In genomic region chr2:237955640-237956401, GRCh38 we compare ENCODE assay signal across 9 cellular contexts. TPM values are rescaled to one million over a fixed set of nuclear protein-coding genes. Genes with fewer than 3 reads are reported as not detected.
DNase-seq lines count a peak whose midpoint lies in the region; ATAC-seq and TF ChIP-seq lines count a peak whose summit lies in the region.
"Had no signal": no experiment of that assay in that cellular context is flagged by ENCODE, and none has a peak within 500 bp of the region (broad histone marks: within the 10 kb centered on the region; RNA-seq: fewer than 3 reads in every experiment).

No MANE protein-coding gene starts in this region.

- H3K36me3 ChIP-seq in heart right ventricle (no peaks in the 10 kb centered on the region), psoas muscle (ENCODE audit: insufficient read depth in 1 of 2, low read depth in 1 of 2) (no peaks in the 10 kb centered on the region), thyroid gland (no peaks in the 10 kb centered on the region)
- H3K36me3 ChIP-seq: MG63 had no signal

- peak overlapping the region; percentile 14 to 51 (median 40) for H3K4me3 ChIP-seq in heart right ventricle
- H3K4me3 ChIP-seq in psoas muscle, result peak overlapping the region; percentile 59
- H3K4me3 ChIP-seq in thyroid gland (replicated peaks in 1 of 3), result no peak overlapping the region
- H3K4me3 ChIP-seq: MG63 had no signal

- H3K27me3 ChIP-seq in heart right ventricle (peaks cover 0 to 36% (median 26%) of the 10 kb centered on the region in 7 donors), psoas muscle (ENCODE audit: insufficient read depth in 3 of 3, low read length in 2 of 3) (peaks cover 0 to 20% (median 1%) of the 10 kb centered on the region in 3 donors), thyroid gland (peaks cover 12% of the 10 kb centered on the region)
- H3K27me3 ChIP-seq: MG63 had no signal

- H3K36me3 Mint-ChIP-seq in activated CD8-positive, alpha-beta T cell treated with anti-CD3 and anti-CD28 coated beads for 36 hours (ENCODE audit: low read depth), result no peaks in the 10 kb centered on the region

- no peaks in the 10 kb centered on the region for H3K9me3 Mint-ChIP-seq in activated CD8-positive, alpha-beta T cell treated with anti-CD3 and anti-CD28 coated beads for 36 hours

- H3K4me1 ChIP-seq in heart right ventricle (peaks cover 0 to 11% (median 7%) of the 10 kb centered on the region in 9 donors), psoas muscle (peaks cover 5% of the 10 kb centered on the region), thyroid gland (peaks cover 4 to 10% of the 10 kb centered on the region in 2 donors)

- H3K9me3 ChIP-seq in heart right ventricle (no peaks in the 10 kb centered on the region), psoas muscle (no peaks in the 10 kb centered on the region), thyroid gland (no peaks in the 10 kb centered on the region)
- H3K9me3 ChIP-seq: MG63 had no signal

- intact Hi-C loops in activated CD8-positive, alpha-beta T cell treated with anti-CD3 and anti-CD28 coated beads for 36 hours (cut with micrococcal nuclease), result no loop called here
- intact Hi-C loops in heart right ventricle (cut with DNase I), result loop anchor here in 1 of 10 donors (10.0 kb wide), 1 partner anchor 101 kb away; the partner anchor contains the start of gene RAMP1
- intact Hi-C loops in psoas muscle (cut with DNase I), result no loop called here
- intact Hi-C loops in thyroid gland (cut with DNase I), result no loop called here

- H3K27ac ChIP-seq in heart right ventricle (no peak overlapping the region), psoas muscle (no peak overlapping the region), thyroid gland (no peak overlapping the region)

- peaks cover 21% of the 10 kb centered on the region for H3K27me3 Mint-ChIP-seq in activated CD8-positive, alpha-beta T cell treated with anti-CD3 and anti-CD28 coated beads for 36 hours

- no peak for TF ChIP-seq POLR2A in thyroid gland (IDR thresholded peaks at IDR 0.05)

- DNase-seq in ELF-1 (ENCODE audit: low read depth, low spot score) (peak; percentile 13), heart right ventricle (no peak), psoas muscle (no peak), NCI-H82 treated with DMSO at 0.1 percent for 48 hours (lab: John Stamatoyannopoulos, UW; ENCODE audit: unreplicated experiment) (no peak), thyroid gland (no peak), HuH-7 (ENCODE audit: low spot score) (no peak), RKO (ENCODE audit: low spot score) (no peak)
- DNase-seq in activated CD8-positive, alpha-beta T cell treated with anti-CD3 and anti-CD28 coated beads for 36 hours, result peak; percentile 30
- DNase-seq: MG63 had no signal

- POLR2A ChIA-PET in activated CD8-positive, alpha-beta T cell treated with anti-CD3 and anti-CD28 coated beads for 36 hours (lab: Charles Lee), result interaction anchor here (0.8 kb wide), 1 partner anchor 9 kb away, joined by 3 read pairs; no protein-coding TSS in a partner anchor

- WGBS in heart right ventricle, 2 donors, result 10 to 14% methylated on average over 64 of the region's 64 CpGs
- WGBS in psoas muscle, 3 donors, result 6 to 9% (median 8%) methylated on average over 45 to 64 of the region's 64 CpGs
- 9 to 43% methylated on average over 5 to 15 of the region's 64 CpGs for WGBS in thyroid gland, 2 donors

- H3K27ac Mint-ChIP-seq in activated CD8-positive, alpha-beta T cell treated with anti-CD3 and anti-CD28 coated beads for 36 hours, result no peak overlapping the region

- ATAC-seq in activated CD8-positive, alpha-beta T cell treated with anti-CD3 and anti-CD28 coated beads for 36 hours, result peak; percentile 72
- ATAC-seq in heart right ventricle (peak in 5 of 8 donors; percentile 20 to 56 (median 37)), psoas muscle (peak; percentile 38 to 63 (median 52))

- TF ChIP-seq CTCF in activated CD8-positive, alpha-beta T cell treated with anti-CD3 and anti-CD28 coated beads for 36 hours (IDR thresholded peaks at IDR 0.05), result no peak
- TF ChIP-seq CTCF in heart right ventricle (IDR thresholded peaks at IDR 0.05), result no peak
- TF ChIP-seq CTCF in psoas muscle (IDR thresholded peaks at IDR 0.05), result no peak
- no peak for TF ChIP-seq CTCF in thyroid gland (IDR thresholded peaks at IDR 0.05)

- H3K4me1 Mint-ChIP-seq in activated CD8-positive, alpha-beta T cell treated with anti-CD3 and anti-CD28 coated beads for 36 hours (ENCODE audit: low read depth), result peaks cover 10% of the 10 kb centered on the region

- CTCF ChIA-PET in activated CD8-positive, alpha-beta T cell treated with anti-CD3 and anti-CD28 coated beads for 36 hours (lab: Charles Lee), result interaction anchor here (1.3 to 1.6 kb wide), 2 partner anchors 32 to 211 kb away, joined by 3 to 6 read pairs; no protein-coding TSS in a partner anchor

- no peak overlapping the region for H3K4me3 Mint-ChIP-seq in activated CD8-positive, alpha-beta T cell treated with anti-CD3 and anti-CD28 coated beads for 36 hours

RNA-seq across cellular contexts. Expression of gene UBE2F, which starts 11.0 kb away (rescaled TPM):
- total RNA-seq in activated CD8-positive, alpha-beta T cell treated with anti-CD3 and anti-CD28 coated beads for 36 hours, result 10 to 100 TPM; 96.5 to 99.5 TPM
- 10 to 100 TPM; 53.6 to 82.2 (median 63.7) TPM for total RNA-seq in heart right ventricle
- 10 to 100 TPM; 43.5 to 76.6 TPM for polyA plus RNA-seq in heart right ventricle
- total RNA-seq in psoas muscle, result 10 to 100 TPM; 46.0 to 67.5 (median 52.5) TPM
- polyA plus RNA-seq in psoas muscle, result 100 to 1,000 TPM in 2 of 3 donors, 10 to 100 TPM in 1; 74.2 to 134 (median 101) TPM
- total RNA-seq in thyroid gland, result 100 to 1,000 TPM in 3 of 4 donors, 10 to 100 TPM in 1; 79.8 to 134 (median 122) TPM

Comparison
In these comparisons a context has a peak if more than half of its experiments do, and no peak if none do; other contexts are left out.
1. DNase-seq: peak in ELF-1 (single experiment) and activated CD8-positive, alpha-beta T cell treated with anti-CD3 and anti-CD28 coated beads for 36 hours (single experiment); none in heart right ventricle (0 of 2), psoas muscle (0 of 2), NCI-H82 treated with DMSO at 0.1 percent for 48 hours (single experiment), thyroid gland (0 of 2), HuH-7 (single experiment) and RKO (single experiment).
2. H3K4me3 ChIP-seq: peak in heart right ventricle (10 of 10) and psoas muscle (single experiment); none in thyroid gland (0 of 3).
3. Peak in every context shown above with its lines, with median percentiles within 50 percentile points of each other: ATAC-seq.